5 cellular contexts compared by ENCODE assay signal in the genomic region with DNA sequence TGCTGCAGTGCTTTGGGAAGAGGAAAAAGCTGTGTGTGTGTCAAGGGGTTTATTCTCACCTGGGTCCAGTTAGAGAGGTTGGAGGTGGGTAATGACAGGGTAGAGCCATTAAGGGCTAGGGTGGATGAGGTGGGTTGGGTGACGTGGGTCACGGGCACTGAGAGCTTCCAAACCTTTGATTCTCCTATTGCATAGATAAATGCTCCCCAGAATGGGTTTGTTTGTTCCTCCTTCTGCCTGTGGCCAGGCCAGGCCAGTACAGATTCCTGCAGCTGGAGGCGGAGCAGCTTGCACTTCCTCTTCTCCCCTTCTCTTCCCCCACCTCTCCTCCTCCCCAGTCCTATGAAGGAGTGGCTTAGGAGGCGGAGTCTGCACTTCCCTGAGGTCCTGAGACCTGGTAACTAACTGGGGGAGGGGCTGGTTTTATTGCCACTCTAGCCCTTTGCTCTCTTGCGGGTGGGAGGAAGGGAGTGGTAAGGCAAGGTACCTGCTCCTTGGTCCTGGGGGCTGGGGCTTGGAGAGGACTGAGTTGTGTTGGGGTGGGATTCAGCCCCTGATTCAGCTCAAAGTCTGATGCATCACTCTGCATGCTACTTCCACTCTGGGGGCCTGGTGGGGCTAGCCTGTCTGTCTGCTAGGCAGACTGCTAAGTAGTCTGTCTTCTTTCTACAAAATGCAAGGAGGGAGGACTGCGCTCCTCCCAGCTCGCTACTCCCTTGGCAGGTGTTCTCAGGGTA. TPM values are rescaled to one million over a fixed set of nuclear protein-coding genes. Genes with fewer than 3 reads are reported as not detected.
A peak's percentile ranks its signal among the peaks of the same experiment; 100 is the strongest.
DNase-seq lines count a peak whose midpoint lies in the region; ATAC-seq and TF ChIP-seq lines count a peak whose summit lies in the region.

No MANE protein-coding gene starts in this region.

- peak overlapping the region; percentile 63 for H3K4me2 ChIP-seq in MM.1S (ENCODE audit: low read depth, low read length)

- H3K27ac ChIP-seq in MM.1S (ENCODE audit: low read length) (peak overlapping the region; percentile 46; the same call in 1 of the 2 replicates), neutrophil (peak overlapping the region; percentile 84)

- H3K4me3 ChIP-seq in MM.1S (ENCODE audit: low read length) = peak overlapping the region; percentile 28; the same call in 1 of the 2 replicates
- H3K4me3 ChIP-seq in neutrophil (ENCODE audit: low read depth in 1 of 2, low read length in 1 of 2) = peak overlapping the region; percentile 29 to 47

- H3K27ac Mint-ChIP-seq in MCF 10A (ENCODE audit: low read depth, unreplicated experiment) = peak overlapping the region; percentile 46
- H3K27ac Mint-ChIP-seq in activated CD8-positive, alpha-beta T cell treated with anti-CD3 and anti-CD28 coated beads, Interleukin-2, amount 10 ng/mL, durations not matched to agents 7 days and 5 days = no peak overlapping the region

- peaks cover 29% of the 10 kb centered on the region for H3K4me1 Mint-ChIP-seq in MCF 10A (ENCODE audit: insufficient read depth, unreplicated experiment)
- peaks cover 28% of the 10 kb centered on the region for H3K4me1 Mint-ChIP-seq in activated CD8-positive, alpha-beta T cell treated with anti-CD3 and anti-CD28 coated beads, Interleukin-2, amount 10 ng/mL, durations not matched to agents 7 days and 5 days (ENCODE audit: low read depth)

- H3K9me3 ChIP-seq in MM.1S (replicated peaks; ENCODE audit: insufficient read depth, low read length) = no peaks in the 10 kb centered on the region
- no peaks in the 10 kb centered on the region for H3K9me3 ChIP-seq in neutrophil

- no peak for TF ChIP-seq CTCF in MM.1S (IDR thresholded peaks at IDR 0.05; ENCODE audit: low read length)
- no peak for TF ChIP-seq CTCF in MCF 10A (IDR thresholded peaks at IDR 0.05; ENCODE audit: unreplicated experiment)
- TF ChIP-seq CTCF in neutrophil (IDR thresholded peaks at IDR 0.05) = peak; percentile 76

- no peaks in the 10 kb centered on the region for H3K9me3 Mint-ChIP-seq in MCF 10A (ENCODE audit: unreplicated experiment)
- H3K9me3 Mint-ChIP-seq in activated CD8-positive, alpha-beta T cell treated with anti-CD3 and anti-CD28 coated beads, Interleukin-2, amount 10 ng/mL, durations not matched to agents 7 days and 5 days (ENCODE audit: insufficient read depth) = no peaks in the 10 kb centered on the region

- H3F3A ChIP-seq in MM.1S (ENCODE audit: insufficient read depth, low read length) = peaks cover 6% of the 10 kb centered on the region; the same call in 1 of the 2 replicates

- H4K20me1 ChIP-seq in MM.1S (ENCODE audit: insufficient read depth, low read length) = no peaks in the 10 kb centered on the region

- POLR2A ChIA-PET in MCF 10A (lab: Yijun Ruan, JAX) = interaction anchor here (0.5 to 5.5 kb wide), 13 partner anchors 9 to 799 kb away, joined by 3 to 58 read pairs (median 5); a partner anchor contains a TSS
- POLR2A ChIA-PET in activated CD8-positive, alpha-beta T cell treated with anti-CD3 and anti-CD28 coated beads, Interleukin-2, amount 10 ng/mL, durations not matched to agents 7 days and 5 days (lab: Charles Lee) = no interaction called here

- H3K36me3 Mint-ChIP-seq in MCF 10A (ENCODE audit: insufficient read depth, unreplicated experiment) = peaks cover 43% of the 10 kb centered on the region
- no peaks in the 10 kb centered on the region for H3K36me3 Mint-ChIP-seq in activated CD8-positive, alpha-beta T cell treated with anti-CD3 and anti-CD28 coated beads, Interleukin-2, amount 10 ng/mL, durations not matched to agents 7 days and 5 days (ENCODE audit: low read depth)

- intact Hi-C loops in MCF 10A (cut with micrococcal nuclease) = loop anchor here (2.0 kb wide), 1 partner anchor 55 kb away; no protein-coding TSS in a partner anchor

- H3K4me1 ChIP-seq in MM.1S (ENCODE audit: low read length) = peaks cover 25% of the 10 kb centered on the region
- H3K4me1 ChIP-seq in neutrophil (ENCODE audit: control insufficient read depth in 1 of 2, insufficient read depth in 1 of 2, low read depth in 1 of 2, low read length in 1 of 2) = peaks cover 44 to 48% of the 10 kb centered on the region in 2 experiments

- no peak overlapping the region for H3K9ac ChIP-seq in MM.1S (ENCODE audit: low read length)

- peaks cover 61% of the 10 kb centered on the region for H3K79me2 ChIP-seq in MM.1S (ENCODE audit: low read length)

- peak; percentile 47 for ATAC-seq in GM19351 (IDR thresholded peaks at IDR 0.05; ENCODE audit: unreplicated experiment)
- ATAC-seq in activated CD8-positive, alpha-beta T cell treated with anti-CD3 and anti-CD28 coated beads, Interleukin-2, amount 10 ng/mL, durations not matched to agents 7 days and 5 days = no peak

- peak overlapping the region; percentile 96 for H3K4me3 Mint-ChIP-seq in MCF 10A (ENCODE audit: unreplicated experiment)
- no peak overlapping the region for H3K4me3 Mint-ChIP-seq in activated CD8-positive, alpha-beta T cell treated with anti-CD3 and anti-CD28 coated beads, Interleukin-2, amount 10 ng/mL, durations not matched to agents 7 days and 5 days

- H3K27me3 ChIP-seq in MM.1S (replicated peaks; ENCODE audit: insufficient read depth, low read length) (no peaks in the 10 kb centered on the region), neutrophil (peaks cover 25% of the 10 kb centered on the region)

- H2AFZ ChIP-seq in MM.1S (ENCODE audit: low read length) = peak overlapping the region; percentile 7

- H3K36me3 ChIP-seq in MM.1S (replicated peaks; ENCODE audit: insufficient read depth, low read length) (no peaks in the 10 kb centered on the region), neutrophil (no peaks in the 10 kb centered on the region)

- no peaks in the 10 kb centered on the region for H3K9me2 ChIP-seq in MM.1S (replicated peaks; ENCODE audit: insufficient read depth, low read length)

- no peaks in the 10 kb centered on the region for H3K27me3 Mint-ChIP-seq in MCF 10A (ENCODE audit: insufficient read depth, unreplicated experiment)
- H3K27me3 Mint-ChIP-seq in activated CD8-positive, alpha-beta T cell treated with anti-CD3 and anti-CD28 coated beads, Interleukin-2, amount 10 ng/mL, durations not matched to agents 7 days and 5 days (ENCODE audit: low read depth) = peaks cover 16% of the 10 kb centered on the region

- CTCF ChIA-PET in MCF 10A (lab: Yijun Ruan, JAX) = interaction anchor here (0.7 to 9.3 kb wide), 8 partner anchors 11 to 101 kb away, joined by 3 to 130 read pairs (median 5); a partner anchor contains a TSS
- CTCF ChIA-PET in activated CD8-positive, alpha-beta T cell treated with anti-CD3 and anti-CD28 coated beads, Interleukin-2, amount 10 ng/mL, durations not matched to agents 7 days and 5 days (lab: Charles Lee) = interaction anchor here (1.4 to 9.3 kb wide), 3 partner anchors 11 to 47 kb away, joined by 7 to 79 read pairs (median 9); a partner anchor contains a TSS

- DNase-seq in MM.1S (peak; percentile 70), MCF 10A (ENCODE audit: unreplicated experiment) (peak; percentile 69)
- no peak for DNase-seq in activated CD8-positive, alpha-beta T cell treated with anti-CD3 and anti-CD28 coated beads, Interleukin-2, amount 10 ng/mL, durations not matched to agents 7 days and 5 days

- BruUV-seq in MCF 10A (replicated peaks; lab: Mats Ljungman, UMichigan) = no TSS peak

RNA-seq across cellular contexts. Expression of a gene that starts 3.5 kb away (rescaled TPM):
- 57.9 and 68.6 TPM in 2 replicates for total RNA-seq in MCF 10A (2022)
- total RNA-seq in activated CD8-positive, alpha-beta T cell treated with anti-CD3 and anti-CD28 coated beads, Interleukin-2, amount 10 ng/mL, durations not matched to agents 7 days and 5 days = 1 to 10 TPM; 3.1 to 4.3 TPM

RNA-seq across cellular contexts. Expression of a gene that starts 18.9 kb away (rescaled TPM):
- total RNA-seq in MCF 10A (2022) = not detected in 2 replicates
- total RNA-seq in activated CD8-positive, alpha-beta T cell treated with anti-CD3 and anti-CD28 coated beads, Interleukin-2, amount 10 ng/mL, durations not matched to agents 7 days and 5 days = not detected

RNA-seq across cellular contexts. Expression of a gene that starts 26.6 kb away (rescaled TPM):
- total RNA-seq in MCF 10A (2022) = 1.2 and 1.7 TPM in 2 replicates
- not detected for total RNA-seq in activated CD8-positive, alpha-beta T cell treated with anti-CD3 and anti-CD28 coated beads, Interleukin-2, amount 10 ng/mL, durations not matched to agents 7 days and 5 days

RNA-seq across cellular contexts. Expression of a gene that starts 40.1 kb away (rescaled TPM):
- 55.1 and 58.1 TPM in 2 replicates for total RNA-seq in MCF 10A (2022)
- 10 to 100 TPM; 42.9 to 47.2 TPM for total RNA-seq in activated CD8-positive, alpha-beta T cell treated with anti-CD3 and anti-CD28 coated beads, Interleukin-2, amount 10 ng/mL, durations not matched to agents 7 days and 5 days

RNA-seq across cellular contexts. Expression of a gene that starts 40.5 kb away (rescaled TPM):
- 19.2 and 19.9 TPM in 2 replicates for total RNA-seq in MCF 10A (2022)
- total RNA-seq in activated CD8-positive, alpha-beta T cell treated with anti-CD3 and anti-CD28 coated beads, Interleukin-2, amount 10 ng/mL, durations not matched to agents 7 days and 5 days = 10 to 100 TPM; 29.4 to 35.6 TPM

Comparison
In these comparisons a context has a peak if more than half of its experiments do, and no peak if none do; other contexts are left out.
1. RNA of a gene that starts 3.5 kb away (total RNA-seq): 57.9 to 68.6 TPM in MCF 10A; 3.1 to 4.3 TPM in activated CD8-positive, alpha-beta T cell treated with anti-CD3 and anti-CD28 coated beads, Interleukin-2, amount 10 ng/mL, durations not matched to agents 7 days and 5 days; every median in the first group is over 10 times any median in the second.